In the genomic region with DNA sequence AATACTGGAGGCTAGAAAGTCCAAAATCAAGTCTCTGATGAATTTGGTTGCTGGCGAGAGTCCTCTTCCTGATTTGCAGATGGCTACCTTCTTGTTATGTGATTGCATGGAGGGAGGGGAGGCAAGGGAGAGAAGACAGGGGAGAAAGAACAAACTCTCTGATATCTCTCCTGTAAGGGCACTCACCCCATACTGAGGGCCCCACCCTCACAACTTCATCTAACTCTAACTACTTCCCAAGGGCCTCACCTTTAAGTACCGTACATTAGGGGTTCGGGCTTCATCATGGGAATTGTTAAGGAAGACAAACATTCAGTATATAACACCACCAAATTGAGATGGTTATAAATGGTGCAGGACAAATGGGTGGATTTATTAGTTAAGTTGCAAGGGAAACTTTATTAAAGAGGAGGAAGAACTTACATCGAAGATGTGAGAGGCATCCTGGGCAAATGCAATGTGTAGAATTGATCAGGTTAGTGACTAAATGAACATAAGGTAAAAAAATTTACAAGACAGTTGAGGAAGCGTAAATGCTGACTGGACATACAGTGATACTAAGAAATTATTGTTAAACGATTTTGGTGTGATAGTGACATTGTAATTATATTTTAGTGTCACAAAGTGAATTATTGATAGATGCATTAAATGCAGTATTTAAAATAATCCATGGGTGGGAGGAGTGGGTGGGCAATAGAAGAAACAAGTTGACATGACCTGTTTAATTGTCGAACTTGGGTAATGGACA, we compare ENCODE assay signal across 1 cellular context.
TF ChIP-seq lines count a peak whose summit lies in the region.

No MANE protein-coding gene starts in this region.

TF ChIP-seq in H1, 55 proteins besides CTCF, POLR2A, EP300 and RAD21:
- TF ChIP-seq ATF2 (IDR thresholded peaks at IDR 0.05; ENCODE audit: low read length) (no peak), SP4 (IDR thresholded peaks at IDR 0.05; ENCODE audit: low read length) (no peak), MAFK (IDR thresholded peaks at IDR 0.05; ENCODE audit: low read depth, low read length) (0 out of 2 replicates have a peak, but pooled peaks have one; percentile 8)
